13 cellular contexts compared by ENCODE assay signal in genomic region chr1:3164671-3165070, GRCh38.
DNase-seq lines count a peak whose midpoint lies in the region; ATAC-seq and TF ChIP-seq lines count a peak whose summit lies in the region.
"Had no signal": no experiment of that assay in that cellular context is flagged by ENCODE, and none has a peak within 500 bp of the region (broad histone marks: within the 10 kb centered on the region; RNA-seq: fewer than 3 reads in every experiment).

No MANE protein-coding gene starts in this region.

- H3K4me3 ChIP-seq in ascending aorta (no peak overlapping the region), thoracic aorta (no peak overlapping the region)

- peak overlapping the region; percentile 67 for H3K27ac Mint-ChIP-seq in neural crest cell (ENCODE audit: unreplicated experiment)
- H3K27ac Mint-ChIP-seq: B cell; CD4-positive, alpha-beta T cell; IgD-negative memory B cell had no signal

- H3K27ac ChIP-seq in ascending aorta (peak overlapping the region; percentile 65 to 67), caudate nucleus (ENCODE audit: low read depth, low read length) (peak overlapping the region; percentile 6), thoracic aorta (peak overlapping the region; percentile 45 to 56)

- no peaks in the 10 kb centered on the region for H3K9me3 ChIP-seq in ascending aorta
- no peaks in the 10 kb centered on the region for H3K9me3 ChIP-seq in thoracic aorta

- H3K9me3 Mint-ChIP-seq in neural crest cell = no peaks in the 10 kb centered on the region
- H3K9me3 Mint-ChIP-seq: CD4-positive, alpha-beta T cell; IgD-negative memory B cell had no signal

- no peaks in the 10 kb centered on the region for H3K27me3 Mint-ChIP-seq in neural crest cell (ENCODE audit: low read depth)

- H3K27me3 ChIP-seq in ascending aorta (no peaks in the 10 kb centered on the region), thoracic aorta (replicated peaks; ENCODE audit: insufficient read depth) (no peaks in the 10 kb centered on the region)

- intact Hi-C loops in ascending aorta (cut with DNase I) = no loop called here

- peaks cover 25% of the 10 kb centered on the region for H3K4me1 Mint-ChIP-seq in neural crest cell
- H3K4me1 Mint-ChIP-seq: IgD-negative memory B cell had no signal

- H3K36me3 ChIP-seq in ascending aorta (no peaks in the 10 kb centered on the region), thoracic aorta (no peaks in the 10 kb centered on the region)

- H3K36me3 Mint-ChIP-seq in neural crest cell (ENCODE audit: low read depth) = no peaks in the 10 kb centered on the region
- H3K36me3 Mint-ChIP-seq: IgD-negative memory B cell had no signal

- no peak overlapping the region for H3K4me3 Mint-ChIP-seq in neural crest cell
- H3K4me3 Mint-ChIP-seq: B cell; CD4-positive, alpha-beta T cell had no signal

- no peak for TF ChIP-seq CTCF in ascending aorta (IDR thresholded peaks at IDR 0.05)
- no peak for TF ChIP-seq CTCF in neural crest cell (conservative IDR thresholded peaks at IDR 0.05)
- no peak for TF ChIP-seq CTCF in thoracic aorta (IDR thresholded peaks at IDR 0.05)

- H3K4me1 ChIP-seq in ascending aorta = peaks cover 0 to 41% of the 10 kb centered on the region in 2 donors
- peaks cover 0 to 62% of the 10 kb centered on the region in 2 donors for H3K4me1 ChIP-seq in thoracic aorta (ENCODE audit: control insufficient read depth in 1 of 2, low read depth in 2 of 2)

- ATAC-seq in thoracic aorta (ENCODE audit: insufficient number of reproducible peaks, low FRiP score, low read depth) = no peak
- ATAC-seq in HG02571 (IDR thresholded peaks at IDR 0.05; ENCODE audit: unreplicated experiment) = no peak

- no peak for DNase-seq in ascending aorta (ENCODE audit: low spot score in 2 of 2)
- DNase-seq in caudate nucleus (lab: John Stamatoyannopoulos, UW) = no peak
- DNase-seq in neural crest cell (ENCODE audit: low read depth, low spot score) = no peak
- no peak for DNase-seq in thoracic aorta (ENCODE audit: low spot score)
- DNase-seq in GM03348 (ENCODE audit: low spot score) = no peak
- no peak for DNase-seq in epidermal melanocyte (ENCODE audit: insufficient read length, low spot score)
- DNase-seq: C1 segment of cervical spinal cord; CD4-positive, alpha-beta T cell; DMS79 treated with DMSO at 0.1 percent for 48 hours; EL had no signal

Comparison
In these comparisons a context has a peak if more than half of its experiments do, and no peak if none do; other contexts are left out.
1. H3K27ac ChIP-seq: peak in every context shown above with its lines; median percentile 66 in ascending aorta; 50 in thoracic aorta; 6 in caudate nucleus.